In the genomic region with DNA sequence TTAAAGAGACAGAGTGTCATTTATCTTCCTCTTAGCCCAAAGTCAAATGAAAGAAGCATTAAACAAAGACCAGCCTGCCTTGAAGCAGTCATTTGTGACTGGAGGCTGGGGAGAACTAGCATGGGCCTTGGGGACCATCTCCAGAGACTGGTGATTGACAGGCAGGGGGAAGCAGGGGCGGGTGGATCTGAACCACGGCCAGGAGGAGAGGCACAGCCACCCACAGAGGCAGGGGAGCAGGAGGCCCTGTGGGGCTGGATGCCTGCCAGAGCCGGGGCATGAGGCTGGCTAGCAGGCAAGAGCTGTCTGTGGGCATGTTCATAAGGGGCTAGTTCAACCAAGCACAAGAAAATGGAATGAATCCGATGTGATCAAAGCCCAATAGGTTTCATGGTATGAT, we compare ENCODE assay signal across 12 cellular contexts.
DNase-seq lines count a peak whose midpoint lies in the region; ATAC-seq and TF ChIP-seq lines count a peak whose summit lies in the region.
"Had no signal": no experiment of that assay in that cellular context is flagged by ENCODE, and none has a peak within 500 bp of the region (broad histone marks: within the 10 kb centered on the region; RNA-seq: fewer than 3 reads in every experiment).

No MANE protein-coding gene starts in this region.

- CTCF ChIA-PET in Calu3 (lab: Charles Lee) (interaction anchor here (0.6 kb wide), 1 partner anchor 1613 kb away, joined by 3 read pairs; no protein-coding TSS in a partner anchor), SK-N-SH (lab: Yijun Ruan, JAX) (interaction anchor here (1.0 to 3.5 kb wide), 2 partner anchors 69 to 148 kb away, joined by 4 to 15 read pairs; no protein-coding TSS in a partner anchor)

- WGBS in SK-N-SH (ENCODE audit: low lambda C conversion rate) = 24% methylated on average over 3 of the region's 4 CpGs

- H3K27ac ChIP-seq in SK-N-SH (ENCODE audit: low read depth in 2 of 2, low read length in 1 of 2) = peak overlapping the region in 1 of 2 experiments; percentile 30; a peak in 1 of 4 replicates
- H3K27ac ChIP-seq in breast epithelium = no peak overlapping the region

- no peak overlapping the region for H3K27ac Mint-ChIP-seq in Calu3 (ENCODE audit: unreplicated experiment)
- H3K27ac Mint-ChIP-seq in stimulated activated naive B cell treated with anti-CD40 and anti-IgM and Interleukin-4, amounts not matched to agents 10 μg/mL and 1 μg/mL and 100 μg/mL, for 72 hours = no peak overlapping the region
- H3K27ac Mint-ChIP-seq in stimulated activated effector memory CD8-positive, alpha-beta T cell treated with anti-CD3 and anti-CD28 coated beads, Interleukin-12 subunit alpha, Interleukin-12 subunit beta, amount 100 ng/mL, for 72 hours = no peak overlapping the region
- H3K27ac Mint-ChIP-seq: CD4-positive, alpha-beta T cell had no signal

- H3K4me3 ChIP-seq in NB4 (ENCODE audit: low read depth, low read length) (no peak overlapping the region), SK-N-SH (ENCODE audit: low read depth in 2 of 2, low read length in 1 of 2) (no peak overlapping the region), breast epithelium (no peak overlapping the region)

- no TSS peak for BruUV-seq in Calu3 (replicated peaks; lab: Mats Ljungman, UMichigan)

- H3K4me1 Mint-ChIP-seq in Calu3 (ENCODE audit: low read depth, unreplicated experiment) = peaks cover 8% of the 10 kb centered on the region
- H3K4me1 Mint-ChIP-seq in stimulated activated naive B cell treated with anti-CD40 and anti-IgM and Interleukin-4, amounts not matched to agents 10 μg/mL and 1 μg/mL and 100 μg/mL, for 72 hours = peaks cover 0 to 2% of the 10 kb centered on the region in 2 donors
- H3K4me1 Mint-ChIP-seq in stimulated activated effector memory CD8-positive, alpha-beta T cell treated with anti-CD3 and anti-CD28 coated beads, Interleukin-12 subunit alpha, Interleukin-12 subunit beta, amount 100 ng/mL, for 72 hours = no peaks in the 10 kb centered on the region

- H3K9ac ChIP-seq in SK-N-SH = no peak overlapping the region

- no peaks in the 10 kb centered on the region for H3K9me3 Mint-ChIP-seq in Calu3 (ENCODE audit: low read depth, unreplicated experiment)
- H3K9me3 Mint-ChIP-seq in stimulated activated naive B cell treated with anti-CD40 and anti-IgM and Interleukin-4, amounts not matched to agents 10 μg/mL and 1 μg/mL and 100 μg/mL, for 72 hours = no peaks in the 10 kb centered on the region
- H3K9me3 Mint-ChIP-seq in stimulated activated effector memory CD8-positive, alpha-beta T cell treated with anti-CD3 and anti-CD28 coated beads, Interleukin-12 subunit alpha, Interleukin-12 subunit beta, amount 100 ng/mL, for 72 hours = no peaks in the 10 kb centered on the region
- H3K9me3 Mint-ChIP-seq: CD4-positive, alpha-beta T cell had no signal

- H3K4me1 ChIP-seq in SK-N-SH (ENCODE audit: control insufficient read depth in 1 of 2, insufficient read depth in 2 of 2, low read depth in 1 of 2, low read length in 1 of 2) (peaks cover 20 to 65% of the 10 kb centered on the region in 2 experiments), breast epithelium (peaks cover 0 to 5% of the 10 kb centered on the region in 2 donors)

- peaks cover 64% of the 10 kb centered on the region for H3K79me2 ChIP-seq in SK-N-SH (ENCODE audit: insufficient read depth)

- H3F3A ChIP-seq in SK-N-SH (replicated peaks; ENCODE audit: insufficient read depth) = peaks cover 4% of the 10 kb centered on the region

- intact Hi-C loops in Calu3 (cut with micrococcal nuclease; ENCODE audit: unreplicated experiment) = no loop called here
- intact Hi-C loops in left colon (cut with DNase I, micrococcal nuclease) = no loop called here
- intact Hi-C loops in breast epithelium (cut with DNase I; ENCODE audit: low total_unique reads) = loop anchor here (5.0 kb wide), 1 partner anchor 233 kb away; no protein-coding TSS in a partner anchor

- H2AFZ ChIP-seq in SK-N-SH (ENCODE audit: low read depth) = no peak overlapping the region

- H3K9me2 ChIP-seq in SK-N-SH = no peaks in the 10 kb centered on the region

- no peak overlapping the region; the same call in 1 of the 2 replicates for H3K4me2 ChIP-seq in SK-N-SH

- H3K27me3 ChIP-seq in SK-N-SH (ENCODE audit: insufficient read depth) = no peaks in the 10 kb centered on the region
- H3K27me3 ChIP-seq in breast epithelium = no peaks in the 10 kb centered on the region

- POLR2A ChIA-PET in SK-N-SH (lab: Yijun Ruan, JAX) = no interaction called here

- no peak overlapping the region for H3K4me3 Mint-ChIP-seq in Calu3 (ENCODE audit: low read depth, unreplicated experiment)
- no peak overlapping the region for H3K4me3 Mint-ChIP-seq in stimulated activated naive B cell treated with anti-CD40 and anti-IgM and Interleukin-4, amounts not matched to agents 10 μg/mL and 1 μg/mL and 100 μg/mL, for 72 hours
- no peak overlapping the region for H3K4me3 Mint-ChIP-seq in stimulated activated effector memory CD8-positive, alpha-beta T cell treated with anti-CD3 and anti-CD28 coated beads, Interleukin-12 subunit alpha, Interleukin-12 subunit beta, amount 100 ng/mL, for 72 hours
- H3K4me3 Mint-ChIP-seq: CD4-positive, alpha-beta T cell had no signal

- H3K9me3 ChIP-seq in SK-N-SH (no peaks in the 10 kb centered on the region), breast epithelium (no peaks in the 10 kb centered on the region)

- no peaks in the 10 kb centered on the region for H3K36me3 Mint-ChIP-seq in Calu3 (ENCODE audit: insufficient read depth, unreplicated experiment)
- no peaks in the 10 kb centered on the region for H3K36me3 Mint-ChIP-seq in stimulated activated naive B cell treated with anti-CD40 and anti-IgM and Interleukin-4, amounts not matched to agents 10 μg/mL and 1 μg/mL and 100 μg/mL, for 72 hours
- no peaks in the 10 kb centered on the region for H3K36me3 Mint-ChIP-seq in stimulated activated effector memory CD8-positive, alpha-beta T cell treated with anti-CD3 and anti-CD28 coated beads, Interleukin-12 subunit alpha, Interleukin-12 subunit beta, amount 100 ng/mL, for 72 hours

- peak; percentile 25 for DNase-seq in Calu3
- peak; percentile 30 for DNase-seq in NB4 (ENCODE audit: low read depth)
- peak; percentile 70 for DNase-seq in SK-N-SH
- DNase-seq in midbrain (lab: John Stamatoyannopoulos, UW) = peak; percentile 33
- no peak for DNase-seq in stimulated activated naive B cell treated with anti-CD40 and anti-IgM and Interleukin-4, amounts not matched to agents 10 μg/mL and 1 μg/mL and 100 μg/mL, for 72 hours
- no peak for DNase-seq in left colon
- no peak for DNase-seq in breast epithelium (ENCODE audit: low spot score in 2 of 2)
- no peak for DNase-seq in stimulated activated effector memory CD8-positive, alpha-beta T cell treated with anti-CD3 and anti-CD28 coated beads, Interleukin-12 subunit alpha, Interleukin-12 subunit beta, amount 100 ng/mL, for 72 hours (ENCODE audit: low spot score in 2 of 2)
- DNase-seq: CD4-positive, alpha-beta T cell; NCI-H146; SW 1271 had no signal

- TF ChIP-seq EP300 in SK-N-SH (IDR thresholded peaks at IDR 0.05; ENCODE audit: borderline replicate concordance in 1 of 2, low read depth in 1 of 2, low read length in 1 of 2) = 0 out of 4 replicates have a peak, but pooled peaks of 1 of the 2 experiments have one; percentile 22

- H4K20me1 ChIP-seq in SK-N-SH (ENCODE audit: insufficient read depth) = no peaks in the 10 kb centered on the region

- TF ChIP-seq RAD21 in SK-N-SH (IDR thresholded peaks at IDR 0.05; ENCODE audit: low read length) = no peak

- TF ChIP-seq POLR2A in NB4 (IDR thresholded peaks at IDR 0.05; ENCODE audit: extremely low read depth, insufficient read length) (no peak), breast epithelium (IDR thresholded peaks at IDR 0.05) (no peak)

- no peaks in the 10 kb centered on the region for H3K27me3 Mint-ChIP-seq in Calu3 (ENCODE audit: unreplicated experiment)
- peaks cover 5 to 16% of the 10 kb centered on the region in 2 donors for H3K27me3 Mint-ChIP-seq in stimulated activated naive B cell treated with anti-CD40 and anti-IgM and Interleukin-4, amounts not matched to agents 10 μg/mL and 1 μg/mL and 100 μg/mL, for 72 hours

- ATAC-seq in stimulated activated naive B cell treated with anti-CD40 and anti-IgM and Interleukin-4, amounts not matched to agents 10 μg/mL and 1 μg/mL and 100 μg/mL, for 72 hours (replicated peaks) = no peak
- ATAC-seq in left colon = no peak
- ATAC-seq in stimulated activated effector memory CD8-positive, alpha-beta T cell treated with anti-CD3 and anti-CD28 coated beads, Interleukin-12 subunit alpha, Interleukin-12 subunit beta, amount 100 ng/mL, for 72 hours = no peak
- ATAC-seq: esophagus mucosa had no signal

- H3K36me3 ChIP-seq in SK-N-SH (replicated peaks in 1 of 2; ENCODE audit: control insufficient read depth in 1 of 2, insufficient read depth in 2 of 2, low read length in 1 of 2) (peaks cover 4 to 7% of the 10 kb centered on the region in 2 experiments), breast epithelium (no peaks in the 10 kb centered on the region)

- TF ChIP-seq CTCF in Calu3 (IDR thresholded peaks at IDR 0.05; ENCODE audit: unreplicated experiment) (no peak), NB4 (IDR thresholded peaks at IDR 0.05; ENCODE audit: low read depth, low read length) (no peak), SK-N-SH (IDR thresholded peaks at IDR 0.05) (no peak), breast epithelium (IDR thresholded peaks at IDR 0.05) (no peak)

TF ChIP-seq in SK-N-SH, 30 proteins besides CTCF, POLR2A, EP300 and RAD21:
- no peak for TF ChIP-seq RFX5 (IDR thresholded peaks at IDR 0.05; ENCODE audit: low read length)
- TF ChIP-seq NFIC (IDR thresholded peaks at IDR 0.05; ENCODE audit: borderline replicate concordance) = peak; percentile 81
- 0 out of 2 replicates have a peak, but pooled peaks have one; percentile 37 for TF ChIP-seq MXI1 (IDR thresholded peaks at IDR 0.05; ENCODE audit: low read depth, low read length)
- TF ChIP-seq PBX3 (IDR thresholded peaks at IDR 0.05) = peak; percentile 91

Comparison
In these comparisons a context has a peak if more than half of its experiments do, and no peak if none do; other contexts are left out.
1. DNase-seq: peak in Calu3 (single experiment), NB4 (single experiment), SK-N-SH (single experiment) and midbrain (single experiment); none in stimulated activated naive B cell treated with anti-CD40 and anti-IgM and Interleukin-4, amounts not matched to agents 10 μg/mL and 1 μg/mL and 100 μg/mL, for 72 hours (single experiment), left colon (0 of 2), breast epithelium (0 of 2) and stimulated activated effector memory CD8-positive, alpha-beta T cell treated with anti-CD3 and anti-CD28 coated beads, Interleukin-12 subunit alpha, Interleukin-12 subunit beta, amount 100 ng/mL, for 72 hours (0 of 2).